ENCODE assay signal across 21 cellular contexts in genomic region chr12:131740626-131741025, GRCh38. TPM values are rescaled to one million over a fixed set of nuclear protein-coding genes. Genes with fewer than 3 reads are reported as not detected.
DNase-seq lines count a peak whose midpoint lies in the region; ATAC-seq and TF ChIP-seq lines count a peak whose summit lies in the region.
"Had no signal": no experiment of that assay in that cellular context is flagged by ENCODE, and none has a peak within 500 bp of the region (broad histone marks: within the 10 kb centered on the region; RNA-seq: fewer than 3 reads in every experiment).

No MANE protein-coding gene starts in this region.

- H3K9ac ChIP-seq in neuronal stem cell (ENCODE audit: low read depth, low read length, poor library complexity) = no peak overlapping the region
- H3K9ac ChIP-seq: BLaER1 treated with 17β-estradiol and CSF1 and Interleukin-3, amounts not matched to agents 10 nM and 100 nM had no signal

- H4K8ac ChIP-seq in neuronal stem cell (ENCODE audit: low read depth, low read length) = no peak overlapping the region

- DNase-seq in cardiac septum (ENCODE audit: low spot score) = peak; percentile 5
- DNase-seq in Right ventricle myocardium inferior (ENCODE audit: missing footprints) = no peak
- peak; percentile 70 for DNase-seq in myocyte (ENCODE audit: low read depth)
- peak; percentile 36 for DNase-seq in osteocyte (ENCODE audit: extremely low spot score, unreplicated experiment)
- no peak for DNase-seq in stimulated activated naive B cell treated with anti-CD40 and anti-IgM and Interleukin-4, amounts not matched to agents 10 μg/mL and 1 μg/mL and 100 μg/mL, for 72 hours
- DNase-seq in GF-D8 (lab: John Stamatoyannopoulos, UW) = no peak
- DNase-seq in iPS-NIHi11 (ENCODE audit: low spot score) = no peak
- no peak for DNase-seq in neuronal stem cell (ENCODE audit: low spot score)
- DNase-seq: 8988T; ACHN; AML-193; BE2C; CD4-positive, alpha-beta T cell; CD8-positive, alpha-beta memory T cell; DMS53; DMS79 treated with DMSO at 0.1 percent for 48 hours; GOT3 had no signal

- peaks cover 40 to 92% of the 10 kb centered on the region in 2 donors for H3K36me3 ChIP-seq in neuronal stem cell (replicated peaks in 1 of 2; ENCODE audit: control insufficient read depth in 2 of 2, insufficient read depth in 2 of 2, low read length in 2 of 2)

- H3K4me2 ChIP-seq in neuronal stem cell (ENCODE audit: insufficient read depth, low read length, poor library complexity, severe bottlenecking) = no peak overlapping the region
- H3K4me2 ChIP-seq: A549; BLaER1 treated with 17β-estradiol and CSF1 and Interleukin-3, amounts not matched to agents 10 nM and 100 nM had no signal

- H2BK12ac ChIP-seq in neuronal stem cell (ENCODE audit: low read length) = no peak overlapping the region

- no peaks in the 10 kb centered on the region for H3K27me3 ChIP-seq in neuronal stem cell (ENCODE audit: control insufficient read depth in 3 of 3, insufficient read depth in 3 of 3, low read depth in 1 of 3, low read length in 3 of 3)
- H3K27me3 ChIP-seq: BE2C; BLaER1 treated with 17β-estradiol and CSF1 and Interleukin-3, amounts not matched to agents 10 nM and 100 nM had no signal

- H2AK5ac ChIP-seq in neuronal stem cell (ENCODE audit: low read depth, low read length) = no peak overlapping the region

- no peak for TF ChIP-seq CTCF in osteocyte (IDR thresholded peaks at IDR 0.05)

- ATAC-seq in Right ventricle myocardium inferior = no peak
- no peak for ATAC-seq in stimulated activated naive B cell treated with anti-CD40 and anti-IgM and Interleukin-4, amounts not matched to agents 10 μg/mL and 1 μg/mL and 100 μg/mL, for 72 hours (replicated peaks)
- ATAC-seq: A549 had no signal

- peaks cover 3% of the 10 kb centered on the region for H3K9me3 Mint-ChIP-seq in osteocyte (ENCODE audit: unreplicated experiment)
- H3K9me3 Mint-ChIP-seq in stimulated activated naive B cell treated with anti-CD40 and anti-IgM and Interleukin-4, amounts not matched to agents 10 μg/mL and 1 μg/mL and 100 μg/mL, for 72 hours = peaks cover 10 to 17% of the 10 kb centered on the region in 2 donors

- WGBS in neuronal stem cell (ENCODE audit: extremely low coverage in 2 of 2, insufficient read length in 2 of 2, insufficient replicate concordance in 1 of 2), 2 donors = no CpG with 5 or more reads among the region's 2 CpGs

- no peaks in the 10 kb centered on the region for H3K27me3 Mint-ChIP-seq in osteocyte (ENCODE audit: unreplicated experiment)
- no peaks in the 10 kb centered on the region for H3K27me3 Mint-ChIP-seq in stimulated activated naive B cell treated with anti-CD40 and anti-IgM and Interleukin-4, amounts not matched to agents 10 μg/mL and 1 μg/mL and 100 μg/mL, for 72 hours
- H3K27me3 Mint-ChIP-seq: CD4-positive, alpha-beta T cell had no signal

- H3K4ac ChIP-seq in neuronal stem cell (ENCODE audit: low read length) = no peak overlapping the region

- no peak overlapping the region for H2AFZ ChIP-seq in neuronal stem cell (ENCODE audit: low read length)

- peaks cover 11 to 37% of the 10 kb centered on the region in 2 donors for H3K9me3 ChIP-seq in neuronal stem cell (replicated peaks in 1 of 2; ENCODE audit: control insufficient read depth in 2 of 2, insufficient read depth in 1 of 2, low read depth in 1 of 2, low read length in 2 of 2)
- H3K9me3 ChIP-seq: BE2C had no signal

- H3K18ac ChIP-seq in neuronal stem cell (ENCODE audit: low read length) = no peak overlapping the region

- no peak overlapping the region for H3K23ac ChIP-seq in neuronal stem cell (ENCODE audit: low read depth, low read length, poor library complexity)

- no peak overlapping the region for H2BK120ac ChIP-seq in neuronal stem cell (ENCODE audit: low read depth, low read length)

- intact Hi-C loops in cardiac septum (cut with DNase I) = no loop called here
- intact Hi-C loops in Right ventricle myocardium inferior (cut with DNase I) = no loop called here

- H3K27ac ChIP-seq in neuronal stem cell (replicated peaks; ENCODE audit: low read length) = no peak overlapping the region
- H3K27ac ChIP-seq: A549; BLaER1 treated with 17β-estradiol and CSF1 and Interleukin-3, amounts not matched to agents 10 nM and 100 nM had no signal

- H2BK5ac ChIP-seq in neuronal stem cell (ENCODE audit: low read length) = no peak overlapping the region

- no peak overlapping the region for H3K4me3 Mint-ChIP-seq in osteocyte (ENCODE audit: unreplicated experiment)
- H3K4me3 Mint-ChIP-seq in stimulated activated naive B cell treated with anti-CD40 and anti-IgM and Interleukin-4, amounts not matched to agents 10 μg/mL and 1 μg/mL and 100 μg/mL, for 72 hours = no peak overlapping the region
- H3K4me3 Mint-ChIP-seq: CD14-positive monocyte; CD4-positive, alpha-beta T cell; CD8-positive, alpha-beta memory T cell had no signal

- no peaks in the 10 kb centered on the region for H3K79me1 ChIP-seq in neuronal stem cell (ENCODE audit: low read depth, low read length)

- no peak overlapping the region for H2BK15ac ChIP-seq in neuronal stem cell (ENCODE audit: low read length)

- no peak overlapping the region for H3K27ac Mint-ChIP-seq in osteocyte (ENCODE audit: unreplicated experiment)
- H3K27ac Mint-ChIP-seq in stimulated activated naive B cell treated with anti-CD40 and anti-IgM and Interleukin-4, amounts not matched to agents 10 μg/mL and 1 μg/mL and 100 μg/mL, for 72 hours = peak overlapping the region; percentile 39
- H3K27ac Mint-ChIP-seq: CD14-positive monocyte; CD4-positive, alpha-beta T cell had no signal

- no peak overlapping the region for H4K91ac ChIP-seq in neuronal stem cell (ENCODE audit: low read depth, low read length, poor library complexity)

- H3K4me1 ChIP-seq in neuronal stem cell (ENCODE audit: control insufficient read depth in 2 of 2, insufficient read depth in 1 of 2, low read depth in 1 of 2, low read length in 2 of 2) = peaks cover 0 to 3% of the 10 kb centered on the region in 2 donors
- H3K4me1 ChIP-seq: BE2C; BLaER1 treated with 17β-estradiol and CSF1 and Interleukin-3, amounts not matched to agents 10 nM and 100 nM; HAP-1 had no signal

- H3K36me3 Mint-ChIP-seq in osteocyte (ENCODE audit: unreplicated experiment) = peaks cover 52% of the 10 kb centered on the region
- H3K36me3 Mint-ChIP-seq in stimulated activated naive B cell treated with anti-CD40 and anti-IgM and Interleukin-4, amounts not matched to agents 10 μg/mL and 1 μg/mL and 100 μg/mL, for 72 hours = peaks cover 48 to 68% of the 10 kb centered on the region in 2 donors

- no peak overlapping the region for H3K14ac ChIP-seq in neuronal stem cell (ENCODE audit: low read length)

- H3K4me1 Mint-ChIP-seq in osteocyte (ENCODE audit: unreplicated experiment) = peaks cover 16% of the 10 kb centered on the region
- peaks cover 3 to 6% of the 10 kb centered on the region in 2 donors for H3K4me1 Mint-ChIP-seq in stimulated activated naive B cell treated with anti-CD40 and anti-IgM and Interleukin-4, amounts not matched to agents 10 μg/mL and 1 μg/mL and 100 μg/mL, for 72 hours
- H3K4me1 Mint-ChIP-seq: CD14-positive monocyte had no signal

- H3K4me3 ChIP-seq in neuronal stem cell (ENCODE audit: low read length in 2 of 2) = no peak overlapping the region
- H3K4me3 ChIP-seq: A549; BLaER1 treated with 17β-estradiol and CSF1 and Interleukin-3, amounts not matched to agents 10 nM and 100 nM; HAP-1 had no signal

RNA-seq across cellular contexts. Expression of gene SFSWAP, which starts 29.7 kb away (rescaled TPM):
- 20.9 TPM for total RNA-seq in cardiac septum
- 19.4 TPM for total RNA-seq in Right ventricle myocardium inferior
- total RNA-seq in myocyte = 24.0 and 31.6 TPM in 2 replicates
- 20.5 TPM for polyA plus RNA-seq in myocyte (2012)
- 48.0 and 51.3 TPM in 2 replicates for total RNA-seq in osteocyte
- polyA plus RNA-seq in neuronal stem cell (2013, experiment 1 of 2) = 48.1 TPM
- polyA plus RNA-seq in neuronal stem cell (2013, experiment 2 of 2) = 50.5 TPM

Comparison
In these comparisons a context has a peak if more than half of its experiments do, and no peak if none do; other contexts are left out.
1. DNase-seq: peak in cardiac septum (single experiment), myocyte (single experiment) and osteocyte (single experiment); none in Right ventricle myocardium inferior (single experiment), stimulated activated naive B cell treated with anti-CD40 and anti-IgM and Interleukin-4, amounts not matched to agents 10 μg/mL and 1 μg/mL and 100 μg/mL, for 72 hours (single experiment), GF-D8 (single experiment), iPS-NIHi11 (single experiment) and neuronal stem cell (single experiment).